Comparison of ENCODE assay signal across 9 cellular contexts in the genomic region with DNA sequence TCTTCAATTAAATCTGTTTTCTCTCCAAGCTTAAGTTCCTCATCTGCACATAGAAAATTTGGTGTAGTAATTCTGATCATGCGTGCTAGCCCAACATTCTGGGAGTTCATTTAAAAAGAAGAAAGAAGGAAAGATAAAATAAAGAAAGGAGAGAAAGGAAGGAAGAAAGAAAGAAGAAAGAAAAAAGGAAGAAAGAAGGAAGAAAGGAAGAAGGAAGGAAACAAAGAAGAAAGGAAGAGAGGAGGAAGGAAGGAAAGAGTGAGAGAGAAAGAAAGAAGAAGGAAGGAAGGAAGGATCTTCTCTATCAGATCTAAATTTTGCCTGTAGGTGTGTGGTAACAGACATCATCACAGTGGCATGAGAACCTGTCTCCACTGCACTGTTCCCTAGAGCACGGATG. TPM values are rescaled to one million over a fixed set of nuclear protein-coding genes. Genes with fewer than 3 reads are reported as not detected.
"Had no signal": no experiment of that assay in that cellular context is flagged by ENCODE, and none has a peak within 500 bp of the region (broad histone marks: within the 10 kb centered on the region; RNA-seq: fewer than 3 reads in every experiment).

No MANE protein-coding gene starts in this region.

- FAIRE-seq: K562 had no signal

- H3K4me2 ChIP-seq: KMS-11 had no signal

- H3K9ac ChIP-seq: KMS-11 had no signal

- ATAC-seq: K562 had no signal

- H3K27ac ChIP-seq: HL-60, KMS-11 had no signal

- DNase-seq: IMR-90, KBM-7, KG1 had no signal

- H3K4me3 ChIP-seq: K562 had no signal

RNA-seq across cellular contexts. Expression of gene SLPI, which starts 16.2 kb away (rescaled TPM):
- total RNA-seq: HT1080, IMR-90 had no signal
- polyA plus RNA-seq: IgD-negative memory B cell, IMR-90, K562 had no signal

RNA-seq across cellular contexts. Expression of gene SEMG2, which starts 17.0 kb away (rescaled TPM):
- total RNA-seq: HT-29, HT1080, IMR-90, K562 had no signal
- polyA plus RNA-seq: IgD-negative memory B cell, IMR-90, K562 had no signal

RNA-seq across cellular contexts. Expression of gene SEMG1, which starts 31.3 kb away (rescaled TPM):
- total RNA-seq: HT-29, HT1080, IMR-90, K562 had no signal
- polyA plus RNA-seq: IgD-negative memory B cell, IMR-90, K562 had no signal
